8 cellular contexts compared by ENCODE assay signal in the genomic region with DNA sequence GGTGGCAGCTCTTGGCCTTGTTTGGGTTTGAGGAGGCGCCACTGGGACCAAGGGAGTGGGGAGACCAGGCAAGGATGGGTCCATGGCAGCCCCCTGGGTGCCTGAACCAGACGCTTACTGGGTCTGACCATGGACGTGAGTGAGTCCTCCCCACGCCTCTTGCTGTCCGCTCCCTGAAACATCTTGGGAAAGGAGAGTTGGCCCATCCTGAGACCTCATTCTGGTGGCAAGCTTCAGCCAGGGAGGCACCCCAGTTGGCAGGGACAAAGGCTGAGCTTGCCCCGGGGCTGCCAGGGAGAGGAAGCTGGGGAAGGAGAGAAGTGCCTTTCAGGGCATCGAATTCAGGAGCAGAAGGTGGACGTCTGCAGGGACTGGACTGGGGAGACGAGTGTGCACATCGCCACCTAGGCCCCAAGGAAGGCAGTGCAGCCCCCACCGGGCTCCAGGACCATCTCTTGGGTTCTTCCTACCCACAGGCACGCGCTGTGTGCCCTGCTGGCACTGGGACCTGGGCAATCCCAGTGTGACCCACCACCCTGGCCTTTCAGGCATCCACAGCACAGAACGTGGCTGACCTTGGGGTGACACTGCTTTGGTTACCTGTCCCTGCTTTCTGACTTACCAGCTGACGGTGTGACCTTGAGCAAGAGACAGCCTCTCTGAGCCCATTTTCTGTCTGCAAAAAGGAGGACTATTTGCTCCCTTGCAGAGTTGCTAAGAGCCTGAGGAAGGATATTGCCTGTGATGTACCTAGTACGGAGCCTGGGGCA.
DNase-seq lines count a peak whose midpoint lies in the region; ATAC-seq and TF ChIP-seq lines count a peak whose summit lies in the region.

No MANE protein-coding gene starts in this region.

- H3K9me3 Mint-ChIP-seq in activated T-helper 1 cell treated with anti-CD3 and anti-CD28 coated beads, Interleukin-12 subunit alpha, Interleukin-12 subunit beta, Interleukin-2, Interleukin-4 antibody, amounts not matched to agents 30 ng/mL and 10 ng/mL and 1 ng/mL, durations not matched to agents 14 hours and 24 hours and 36 hours, result no peaks in the 10 kb centered on the region

- ATAC-seq in HG02981 (IDR thresholded peaks at IDR 0.05; ENCODE audit: unreplicated experiment), result no peak
- no peak for ATAC-seq in HG03196 (IDR thresholded peaks at IDR 0.05; ENCODE audit: unreplicated experiment)

- no peaks in the 10 kb centered on the region for H3K27me3 Mint-ChIP-seq in activated T-helper 1 cell treated with anti-CD3 and anti-CD28 coated beads, Interleukin-12 subunit alpha, Interleukin-12 subunit beta, Interleukin-2, Interleukin-4 antibody, amounts not matched to agents 30 ng/mL and 10 ng/mL and 1 ng/mL, durations not matched to agents 14 hours and 24 hours and 36 hours (ENCODE audit: insufficient read depth)

- no peak overlapping the region for H3K4me3 Mint-ChIP-seq in activated T-helper 1 cell treated with anti-CD3 and anti-CD28 coated beads, Interleukin-12 subunit alpha, Interleukin-12 subunit beta, Interleukin-2, Interleukin-4 antibody, amounts not matched to agents 30 ng/mL and 10 ng/mL and 1 ng/mL, durations not matched to agents 14 hours and 24 hours and 36 hours

- CTCF ChIA-PET in OCI-LY7 (lab: Charles Lee; ENCODE audit: unreplicated experiment), result no interaction called here

- H3K36me3 ChIP-seq in H7 (replicated peaks; ENCODE audit: control insufficient read depth, insufficient read depth, low read length) (no peaks in the 10 kb centered on the region), OCI-LY7 (ENCODE audit: insufficient read depth, low read length) (no peaks in the 10 kb centered on the region)

- TF ChIP-seq CTCF in OCI-LY7 (conservative IDR thresholded peaks at IDR 0.05; ENCODE audit: low read length), result peak; percentile 78

- DNase-seq in Ammon's horn (ENCODE audit: low spot score), result peak; percentile 41
- DNase-seq in H7, result peak; percentile 92
- DNase-seq in OCI-LY7 (ENCODE audit: low spot score), result peak; percentile 29
- DNase-seq in activated T-helper 1 cell treated with anti-CD3 and anti-CD28 coated beads, Interleukin-12 subunit alpha, Interleukin-12 subunit beta, Interleukin-2, Interleukin-4 antibody, amounts not matched to agents 30 ng/mL and 10 ng/mL and 1 ng/mL, durations not matched to agents 14 hours and 24 hours and 36 hours (ENCODE audit: low spot score), result peak; percentile 10
- peak; percentile 23 for DNase-seq in glomerular endothelial cell (ENCODE audit: extremely low read depth, low read depth, low spot score)
- peak; percentile 7 for DNase-seq in pons (ENCODE audit: low spot score)

- H3K4me1 ChIP-seq in OCI-LY7 (ENCODE audit: insufficient read depth, low read length, poor library complexity, severe bottlenecking), result no peaks in the 10 kb centered on the region

- no peak overlapping the region for H3K4me3 ChIP-seq in H7 (ENCODE audit: insufficient read depth, low read depth, low read length)
- no peak overlapping the region for H3K4me3 ChIP-seq in OCI-LY7 (ENCODE audit: low read depth, low read length, poor library complexity, severe bottlenecking)

- BruUV-seq in OCI-LY7 (replicated peaks; lab: Mats Ljungman, UMichigan), result no TSS peak

- H3K27me3 ChIP-seq in H7 (ENCODE audit: control insufficient read depth, insufficient read depth, low read length), result no peaks in the 10 kb centered on the region; the same call in 1 of the 2 replicates

- no peak overlapping the region for H2AFZ ChIP-seq in OCI-LY7 (ENCODE audit: low read length)

- no peaks in the 10 kb centered on the region for H3K79me2 ChIP-seq in OCI-LY7 (ENCODE audit: insufficient read depth, low read depth, low read length)

- no peaks in the 10 kb centered on the region for H3K9me3 ChIP-seq in OCI-LY7 (ENCODE audit: low read length)

- H3K27ac Mint-ChIP-seq in activated T-helper 1 cell treated with anti-CD3 and anti-CD28 coated beads, Interleukin-12 subunit alpha, Interleukin-12 subunit beta, Interleukin-2, Interleukin-4 antibody, amounts not matched to agents 30 ng/mL and 10 ng/mL and 1 ng/mL, durations not matched to agents 14 hours and 24 hours and 36 hours, result no peak overlapping the region

- POLR2A ChIA-PET in OCI-LY7 (lab: Charles Lee), result no interaction called here

- no peaks in the 10 kb centered on the region for H4K20me1 ChIP-seq in OCI-LY7 (ENCODE audit: insufficient read depth, low read length)

- H3K4me1 Mint-ChIP-seq in activated T-helper 1 cell treated with anti-CD3 and anti-CD28 coated beads, Interleukin-12 subunit alpha, Interleukin-12 subunit beta, Interleukin-2, Interleukin-4 antibody, amounts not matched to agents 30 ng/mL and 10 ng/mL and 1 ng/mL, durations not matched to agents 14 hours and 24 hours and 36 hours (ENCODE audit: low read depth), result no peaks in the 10 kb centered on the region

- intact Hi-C loops in OCI-LY7 (cut with micrococcal nuclease; ENCODE audit: unreplicated experiment), result loop anchor here (1.0 kb wide), 1 partner anchor 144 kb away; no protein-coding TSS in a partner anchor
- intact Hi-C loops in activated T-helper 1 cell treated with anti-CD3 and anti-CD28 coated beads, Interleukin-12 subunit alpha, Interleukin-12 subunit beta, Interleukin-2, Interleukin-4 antibody, amounts not matched to agents 30 ng/mL and 10 ng/mL and 1 ng/mL, durations not matched to agents 14 hours and 24 hours and 36 hours (cut with micrococcal nuclease), result no loop called here

- H3K4me2 ChIP-seq in OCI-LY7 (ENCODE audit: low read length), result no peak overlapping the region

- H3K9me2 ChIP-seq in OCI-LY7 (ENCODE audit: insufficient read depth, low read length), result no peaks in the 10 kb centered on the region

- no peaks in the 10 kb centered on the region for H3K36me3 Mint-ChIP-seq in activated T-helper 1 cell treated with anti-CD3 and anti-CD28 coated beads, Interleukin-12 subunit alpha, Interleukin-12 subunit beta, Interleukin-2, Interleukin-4 antibody, amounts not matched to agents 30 ng/mL and 10 ng/mL and 1 ng/mL, durations not matched to agents 14 hours and 24 hours and 36 hours (ENCODE audit: low read depth)

- H3K27ac ChIP-seq in OCI-LY7 (ENCODE audit: low read depth, low read length, poor library complexity, severe bottlenecking), result no peak overlapping the region

Comparison
In these comparisons a context has a peak if more than half of its experiments do, and no peak if none do; other contexts are left out.
1. DNase-seq: peak in every context shown above with its lines; median percentile 92 in H7; 41 in Ammon's horn; 29 in OCI-LY7; 23 in glomerular endothelial cell; 10 in activated T-helper 1 cell treated with anti-CD3 and anti-CD28 coated beads, Interleukin-12 subunit alpha, Interleukin-12 subunit beta, Interleukin-2, Interleukin-4 antibody, amounts not matched to agents 30 ng/mL and 10 ng/mL and 1 ng/mL, durations not matched to agents 14 hours and 24 hours and 36 hours; 7 in pons.